Comparison of ENCODE assay signal across 12 cellular contexts in the genomic region with DNA sequence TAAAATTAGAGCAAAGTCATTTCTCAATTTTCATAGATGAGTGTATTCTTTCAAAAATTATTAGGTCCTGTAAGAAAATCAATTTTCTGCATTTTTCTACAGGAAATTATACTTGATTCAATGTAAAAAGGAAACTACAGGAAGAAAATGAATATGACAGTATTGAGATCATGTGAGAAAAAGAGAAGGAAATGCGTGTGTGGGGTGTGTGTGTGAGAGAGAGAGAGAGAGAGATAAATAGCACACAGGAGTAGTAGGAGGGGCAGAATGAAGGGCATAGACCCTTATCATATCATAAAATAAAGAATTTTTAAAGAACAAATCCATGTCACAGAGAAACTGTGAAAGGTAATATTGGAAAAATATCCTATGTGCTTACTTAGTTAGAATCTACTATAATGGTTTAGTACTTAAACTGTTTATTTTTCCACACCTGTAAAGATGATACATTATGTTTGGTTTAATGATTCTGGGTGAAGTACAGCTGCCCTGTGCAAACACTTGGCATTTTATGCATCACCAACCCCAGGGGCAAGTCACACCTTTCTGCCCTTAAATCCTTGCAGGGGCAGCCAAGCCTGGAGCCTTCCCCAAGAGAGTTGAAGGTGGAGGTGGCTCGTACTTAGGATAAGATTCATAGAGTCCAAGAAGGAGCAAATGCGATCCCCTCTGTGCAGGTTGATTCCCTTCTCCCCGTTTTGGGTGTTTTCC.
DNase-seq lines count a peak whose midpoint lies in the region; ATAC-seq and TF ChIP-seq lines count a peak whose summit lies in the region.
"Had no signal": no experiment of that assay in that cellular context is flagged by ENCODE, and none has a peak within 500 bp of the region (broad histone marks: within the 10 kb centered on the region; RNA-seq: fewer than 3 reads in every experiment).

No MANE protein-coding gene starts in this region.

- H3K4me1 ChIP-seq in left lung, result peaks cover 15 to 41% of the 10 kb centered on the region in 2 donors

- H3K4me3 ChIP-seq in left lung, result no peak overlapping the region
- H3K4me3 ChIP-seq: GM23248, MG63 had no signal

- no peak overlapping the region for H3K27ac ChIP-seq in left lung
- H3K27ac ChIP-seq: GM23248 had no signal

- no peaks in the 10 kb centered on the region for H3K36me3 ChIP-seq in left lung
- H3K36me3 ChIP-seq: MG63 had no signal

- no peaks in the 10 kb centered on the region for H3K9me3 ChIP-seq in left lung
- H3K9me3 ChIP-seq: MG63 had no signal

- DNase-seq in CD1c-positive myeloid dendritic cell (ENCODE audit: extremely low spot score) (peak; percentile 57), NCI-H1417 (lab: John Stamatoyannopoulos, UW) (peak; percentile 82 to 91 (median 87)), NCI-H774 (lab: John Stamatoyannopoulos, UW) (peak; percentile 67), left lung (no peak), GM19238 (ENCODE audit: insufficient read length, low spot score) (no peak), LoVo (ENCODE audit: low spot score) (no peak)
- DNase-seq: activated CD4-positive, alpha-beta T cell treated with anti-CD3 and anti-CD28 coated beads, Interleukin-2, amount 50 U/mL, for 48 hours; GM23248; MG63; T1000 had no signal

- intact Hi-C loops in left lung (cut with DNase I), result no loop called here

- ATAC-seq in left lung, result peak; percentile 57
- ATAC-seq in HG02981 (IDR thresholded peaks at IDR 0.05; ENCODE audit: unreplicated experiment), result no peak
- ATAC-seq in HG03571 (IDR thresholded peaks at IDR 0.05; ENCODE audit: unreplicated experiment), result no peak

- no peak for TF ChIP-seq CTCF in left lung (IDR thresholded peaks at IDR 0.05)

- H3K27me3 ChIP-seq in left lung, result no peaks in the 10 kb centered on the region
- H3K27me3 ChIP-seq: MG63 had no signal

Comparison
In these comparisons a context has a peak if more than half of its experiments do, and no peak if none do; other contexts are left out.
1. DNase-seq: peak in CD1c-positive myeloid dendritic cell (single experiment), NCI-H1417 (3 of 3) and NCI-H774 (single experiment); none in left lung (0 of 2), GM19238 (single experiment) and LoVo (single experiment).